ENCODE assay signal across 31 cellular contexts in genomic region chr2:125593036-125593435, GRCh38.
"Had no signal": no experiment of that assay in that cellular context is flagged by ENCODE, and none has a peak within 500 bp of the region (broad histone marks: within the 10 kb centered on the region; RNA-seq: fewer than 3 reads in every experiment).

No MANE protein-coding gene starts in this region.

- H3K36me3 Mint-ChIP-seq: activated CD4-positive, alpha-beta memory T cell treated with anti-CD3 and anti-CD28 coated beads for 36 hours; activated CD8-positive, alpha-beta memory T cell treated with anti-CD3 and anti-CD28 coated beads, Interleukin-2, amount 10 ng/mL, durations not matched to agents 7 days and 5 days; activated naive CD4-positive, alpha-beta T cell treated with anti-CD3 and anti-CD28 coated beads, Interleukin-2, amount 50 U/mL, for 24 hours; activated naive CD8-positive, alpha-beta T cell treated with anti-CD3 and anti-CD28 coated beads for 36 hours had no signal

- H3K9me3 ChIP-seq: adrenal gland, body of pancreas, gastroesophageal sphincter had no signal

- H3K27ac ChIP-seq: adrenal gland, body of pancreas, esophagus squamous epithelium, gastroesophageal sphincter, WERI-Rb-1 had no signal

- H3K4me1 Mint-ChIP-seq: activated CD4-positive, alpha-beta T cell treated with anti-CD3 and anti-CD28 coated beads for 36 hours; activated CD4-positive, alpha-beta T cell treated with anti-CD3 and anti-CD28 coated beads, Interleukin-2, amount 10 ng/mL, durations not matched to agents 24 days and 14 days; activated CD8-positive, alpha-beta memory T cell treated with anti-CD3 and anti-CD28 coated beads, Interleukin-2, amount 10 ng/mL, durations not matched to agents 7 days and 5 days; activated naive CD4-positive, alpha-beta T cell treated with anti-CD3 and anti-CD28 coated beads, Interleukin-2, amount 50 U/mL, for 24 hours; activated naive CD8-positive, alpha-beta T cell treated with anti-CD3 and anti-CD28 coated beads for 36 hours; activated naive CD8-positive, alpha-beta T cell treated with anti-CD3 and anti-CD28 coated beads, Interleukin-2, amount 50 U/mL, for 24 hours; T-helper 17 cell had no signal

- H3K27me3 Mint-ChIP-seq: activated CD4-positive, alpha-beta memory T cell treated with anti-CD3 and anti-CD28 coated beads for 36 hours; activated CD4-positive, alpha-beta T cell treated with anti-CD3 and anti-CD28 coated beads for 36 hours; activated CD4-positive, alpha-beta T cell treated with anti-CD3 and anti-CD28 coated beads, Interleukin-2, amount 10 ng/mL, durations not matched to agents 24 days and 14 days; activated CD8-positive, alpha-beta memory T cell treated with anti-CD3 and anti-CD28 coated beads, Interleukin-2, amount 10 ng/mL, durations not matched to agents 7 days and 5 days; activated naive CD4-positive, alpha-beta T cell treated with anti-CD3 and anti-CD28 coated beads, Interleukin-2, amount 50 U/mL, for 24 hours; activated naive CD8-positive, alpha-beta T cell treated with anti-CD3 and anti-CD28 coated beads for 36 hours; activated naive CD8-positive, alpha-beta T cell treated with anti-CD3 and anti-CD28 coated beads, Interleukin-2, amount 50 U/mL, for 24 hours; T-helper 17 cell had no signal

- ATAC-seq: activated CD4-positive, alpha-beta T cell treated with anti-CD3 and anti-CD28 coated beads for 36 hours; activated CD8-positive, alpha-beta memory T cell treated with anti-CD3 and anti-CD28 coated beads, Interleukin-2, amount 10 ng/mL, durations not matched to agents 7 days and 5 days; activated CD8-positive, alpha-beta T cell treated with anti-CD3 and anti-CD28 coated beads, Interleukin-2, amount 10 ng/mL, durations not matched to agents 7 days and 5 days; activated naive CD8-positive, alpha-beta T cell treated with anti-CD3 and anti-CD28 coated beads, Interleukin-2, amount 50 U/mL, for 24 hours; body of pancreas; gastroesophageal sphincter; T-helper 17 cell had no signal

- H3K4me3 ChIP-seq: adrenal gland, body of pancreas, esophagus squamous epithelium, gastroesophageal sphincter had no signal

- H3K27ac Mint-ChIP-seq: activated CD4-positive, alpha-beta memory T cell treated with anti-CD3 and anti-CD28 coated beads for 36 hours; activated CD4-positive, alpha-beta T cell treated with anti-CD3 and anti-CD28 coated beads for 36 hours; activated CD4-positive, alpha-beta T cell treated with anti-CD3 and anti-CD28 coated beads, Interleukin-2, amount 10 ng/mL, durations not matched to agents 24 days and 14 days; activated CD8-positive, alpha-beta memory T cell treated with anti-CD3 and anti-CD28 coated beads, Interleukin-2, amount 10 ng/mL, durations not matched to agents 7 days and 5 days; activated CD8-positive, alpha-beta T cell treated with anti-CD3 and anti-CD28 coated beads, Interleukin-2, amount 10 ng/mL, durations not matched to agents 7 days and 5 days; activated naive CD4-positive, alpha-beta T cell treated with anti-CD3 and anti-CD28 coated beads for 36 hours; activated naive CD4-positive, alpha-beta T cell treated with anti-CD3 and anti-CD28 coated beads, Interleukin-2, amount 50 U/mL, for 24 hours; activated naive CD8-positive, alpha-beta T cell treated with anti-CD3 and anti-CD28 coated beads for 36 hours; activated naive CD8-positive, alpha-beta T cell treated with anti-CD3 and anti-CD28 coated beads, Interleukin-2, amount 50 U/mL, for 24 hours; activated T-helper 1 cell treated with anti-CD3 and anti-CD28 coated beads, Interleukin-12 subunit alpha, Interleukin-12 subunit beta, Interleukin-2, Interleukin-4 antibody, amounts not matched to agents 30 ng/mL and 10 ng/mL and 1 ng/mL, durations not matched to agents 14 hours and 24 hours and 36 hours; activated T-helper 2 cell treated with anti-CD3 and anti-CD28 coated beads, Interferon-gamma antibody, Interleukin-2, Interleukin-4, amounts not matched to agents 10 μg/mL and 5 μg/mL and 100 μg/mL, durations not matched to agents 14 hours and 24 hours and 36 hours; T-helper 17 cell; T-helper 2 cell treated with Interferon-gamma antibody and Interleukin-4, amounts not matched to agents 5 μg/mL and 100 μg/mL, for 36 hours had no signal

- DNase-seq: activated CD4-positive, alpha-beta memory T cell treated with anti-CD3 and anti-CD28 coated beads for 36 hours; activated CD4-positive, alpha-beta T cell treated with anti-CD3 and anti-CD28 coated beads for 36 hours; activated CD4-positive, alpha-beta T cell treated with anti-CD3 and anti-CD28 coated beads, Interleukin-2, amount 10 ng/mL, durations not matched to agents 24 days and 14 days; activated CD4-positive, CD25-positive, alpha-beta regulatory T cell; activated CD4-positive, CD25-positive, alpha-beta regulatory T cell treated with anti-CD3 and anti-CD28 coated beads, Interleukin-2, amount 50 U/mL, for 72 hours; activated CD8-positive, alpha-beta memory T cell treated with anti-CD3 and anti-CD28 coated beads, Interleukin-2, amount 10 ng/mL, durations not matched to agents 7 days and 5 days; activated CD8-positive, alpha-beta memory T cell treated with anti-CD3 and anti-CD28 coated beads, Interleukin-2, amount 50 U/mL, for 4 hours; activated CD8-positive, alpha-beta T cell treated with anti-CD3 and anti-CD28 coated beads, Interleukin-2, amount 10 ng/mL, durations not matched to agents 7 days and 5 days; activated effector memory CD4-positive, alpha-beta T cell treated with anti-CD3 and anti-CD28 coated beads, Interleukin-2, amount 50 U/mL, for 16 hours; activated naive CD4-positive, alpha-beta T cell treated with anti-CD3 and anti-CD28 coated beads for 36 hours; activated naive CD8-positive, alpha-beta T cell treated with anti-CD3 and anti-CD28 coated beads for 36 hours; activated naive CD8-positive, alpha-beta T cell treated with anti-CD3 and anti-CD28 coated beads, Interleukin-2, amount 50 U/mL, for 24 hours; activated T-cell treated with anti-CD3 and anti-CD28 coated beads, Interleukin-2, amount 50 U/mL, for 1 hour; activated T-cell treated with anti-CD3 and anti-CD28 coated beads, Interleukin-2, amount 50 U/mL, for 48 hours; adrenal gland; amygdala; aorta; body of pancreas; caudate nucleus; effector CD8-positive, alpha-beta T cell; esophagus squamous epithelium; foreskin melanocyte; T-helper 1 cell; T-helper 17 cell; T1000; WERI-Rb-1 had no signal

- H3K27me3 ChIP-seq: adrenal gland, body of pancreas, esophagus squamous epithelium, gastroesophageal sphincter had no signal

- H3K4me1 ChIP-seq: adrenal gland, body of pancreas, esophagus squamous epithelium, gastroesophageal sphincter had no signal

- H3K4me3 Mint-ChIP-seq: activated CD4-positive, alpha-beta memory T cell treated with anti-CD3 and anti-CD28 coated beads for 36 hours; activated CD4-positive, alpha-beta T cell treated with anti-CD3 and anti-CD28 coated beads for 36 hours; activated CD4-positive, alpha-beta T cell treated with anti-CD3 and anti-CD28 coated beads, Interleukin-2, amount 10 ng/mL, durations not matched to agents 24 days and 14 days; activated CD8-positive, alpha-beta memory T cell treated with anti-CD3 and anti-CD28 coated beads, Interleukin-2, amount 10 ng/mL, durations not matched to agents 7 days and 5 days; activated CD8-positive, alpha-beta T cell treated with anti-CD3 and anti-CD28 coated beads, Interleukin-2, amount 10 ng/mL, durations not matched to agents 7 days and 5 days; activated naive CD4-positive, alpha-beta T cell treated with anti-CD3 and anti-CD28 coated beads for 36 hours; activated naive CD4-positive, alpha-beta T cell treated with anti-CD3 and anti-CD28 coated beads, Interleukin-2, amount 50 U/mL, for 24 hours; activated naive CD8-positive, alpha-beta T cell treated with anti-CD3 and anti-CD28 coated beads for 36 hours; activated naive CD8-positive, alpha-beta T cell treated with anti-CD3 and anti-CD28 coated beads, Interleukin-2, amount 50 U/mL, for 24 hours; activated T-helper 1 cell treated with anti-CD3 and anti-CD28 coated beads, Interleukin-12 subunit alpha, Interleukin-12 subunit beta, Interleukin-2, Interleukin-4 antibody, amounts not matched to agents 30 ng/mL and 10 ng/mL and 1 ng/mL, durations not matched to agents 14 hours and 24 hours and 36 hours; T-helper 17 cell; T-helper 2 cell treated with Interferon-gamma antibody and Interleukin-4, amounts not matched to agents 5 μg/mL and 100 μg/mL, for 36 hours had no signal

- H3K36me3 ChIP-seq: adrenal gland, esophagus squamous epithelium, gastroesophageal sphincter, WERI-Rb-1 had no signal
